Comparison of ENCODE assay signal across 1 cellular context in genomic region chr12:54017027-54017788, GRCh38.
A peak's percentile ranks its signal among the peaks of the same experiment; 100 is the strongest.
TF ChIP-seq lines count a peak whose summit lies in the region.

No MANE protein-coding gene starts in this region.

TF ChIP-seq in K562, 482 proteins besides CTCF, POLR2A, EP300 and RAD21 (continued from another document):
- TF ChIP-seq MLLT1 (IDR thresholded peaks at IDR 0.05) (0 out of 4 replicates have a peak, but pooled peaks of 1 of the 2 experiments have one; percentile 63), MIER1 (IDR thresholded peaks at IDR 0.05; ENCODE audit: low read depth) (0 out of 2 replicates have a peak, but pooled peaks have one; percentile 74), MTA1 (IDR thresholded peaks at IDR 0.05; ENCODE audit: borderline replicate concordance) (peak; percentile 57), GTF2A2 (tag; IDR thresholded peaks at IDR 0.05) (no peak), ZEB2 (IDR thresholded peaks at IDR 0.05) (0 out of 2 replicates have a peak, but pooled peaks have one; percentile 32), ZNF639 (CRISPR knock-in tag; conservative IDR thresholded peaks at IDR 0.05 in 1 of 2, IDR thresholded peaks at IDR 0.05 in 1 of 2) (0 out of 4 replicates have a peak, but pooled peaks of 1 of the 2 experiments have one; percentile 19), EP400 (IDR thresholded peaks at IDR 0.05) (no peak), ZNF407 (IDR thresholded peaks at IDR 0.05; ENCODE audit: low read depth) (no peak), THRA (IDR thresholded peaks at IDR 0.05) (no peak), PTBP1 (IDR thresholded peaks at IDR 0.05; ENCODE audit: low read depth, low read length) (0 out of 2 replicates have a peak, but pooled peaks have one; percentile 19), FOXM1 (IDR thresholded peaks at IDR 0.05; ENCODE audit: low read depth) (0 out of 2 replicates have a peak, but pooled peaks have one; percentile 11), FOXM1 (CRISPR knock-in tag; IDR thresholded peaks at IDR 0.05; ENCODE audit: low read depth) (no peak; the same call in 1 of the 2 replicates)
- TF ChIP-seq, protein P1, sequence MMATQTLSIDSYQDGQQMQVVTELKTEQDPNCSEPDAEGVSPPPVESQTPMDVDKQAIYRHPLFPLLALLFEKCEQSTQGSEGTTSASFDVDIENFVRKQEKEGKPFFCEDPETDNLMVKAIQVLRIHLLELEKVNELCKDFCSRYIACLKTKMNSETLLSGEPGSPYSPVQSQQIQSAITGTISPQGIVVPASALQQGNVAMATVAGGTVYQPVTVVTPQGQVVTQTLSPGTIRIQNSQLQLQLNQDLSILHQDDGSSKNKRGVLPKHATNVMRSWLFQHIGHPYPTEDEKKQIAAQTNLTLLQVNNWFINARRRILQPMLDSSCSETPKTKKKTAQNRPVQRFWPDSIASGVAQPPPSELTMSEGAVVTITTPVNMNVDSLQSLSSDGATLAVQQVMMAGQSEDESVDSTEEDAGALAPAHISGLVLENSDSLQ (IDR thresholded peaks at IDR 0.05) = peak; percentile 89
- TF ChIP-seq, protein P2, sequence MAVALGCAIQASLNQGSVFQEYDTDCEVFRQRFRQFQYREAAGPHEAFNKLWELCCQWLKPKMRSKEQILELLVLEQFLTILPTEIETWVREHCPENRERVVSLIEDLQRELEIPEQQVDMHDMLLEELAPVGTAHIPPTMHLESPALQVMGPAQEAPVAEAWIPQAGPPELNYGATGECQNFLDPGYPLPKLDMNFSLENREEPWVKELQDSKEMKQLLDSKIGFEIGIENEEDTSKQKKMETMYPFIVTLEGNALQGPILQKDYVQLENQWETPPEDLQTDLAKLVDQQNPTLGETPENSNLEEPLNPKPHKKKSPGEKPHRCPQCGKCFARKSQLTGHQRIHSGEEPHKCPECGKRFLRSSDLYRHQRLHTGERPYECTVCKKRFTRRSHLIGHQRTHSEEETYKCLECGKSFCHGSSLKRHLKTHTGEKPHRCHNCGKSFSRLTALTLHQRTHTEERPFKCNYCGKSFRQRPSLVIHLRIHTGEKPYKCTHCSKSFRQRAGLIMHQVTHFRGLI (CRISPR knock-in tag; IDR thresholded peaks at IDR 0.05) = no peak
- TF ChIP-seq, protein P3, sequence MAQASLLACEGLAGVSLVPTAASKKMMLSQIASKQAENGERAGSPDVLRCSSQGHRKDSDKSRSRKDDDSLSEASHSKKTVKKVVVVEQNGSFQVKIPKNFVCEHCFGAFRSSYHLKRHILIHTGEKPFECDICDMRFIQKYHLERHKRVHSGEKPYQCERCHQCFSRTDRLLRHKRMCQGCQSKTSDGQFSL (CRISPR knock-in tag; IDR thresholded peaks at IDR 0.05) = no peak
- TF ChIP-seq, protein P3 (tag; IDR thresholded peaks at IDR 0.05) = no peak
- TF ChIP-seq, protein P4, sequence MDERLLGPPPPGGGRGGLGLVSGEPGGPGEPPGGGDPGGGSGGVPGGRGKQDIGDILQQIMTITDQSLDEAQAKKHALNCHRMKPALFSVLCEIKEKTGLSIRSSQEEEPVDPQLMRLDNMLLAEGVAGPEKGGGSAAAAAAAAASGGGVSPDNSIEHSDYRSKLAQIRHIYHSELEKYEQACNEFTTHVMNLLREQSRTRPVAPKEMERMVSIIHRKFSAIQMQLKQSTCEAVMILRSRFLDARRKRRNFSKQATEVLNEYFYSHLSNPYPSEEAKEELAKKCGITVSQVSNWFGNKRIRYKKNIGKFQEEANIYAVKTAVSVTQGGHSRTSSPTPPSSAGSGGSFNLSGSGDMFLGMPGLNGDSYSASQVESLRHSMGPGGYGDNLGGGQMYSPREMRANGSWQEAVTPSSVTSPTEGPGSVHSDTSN (CRISPR knock-in tag; IDR thresholded peaks at IDR 0.05; ENCODE audit: low read depth) = no peak
- TF ChIP-seq, protein P4 (tag; conservative IDR thresholded peaks at IDR 0.05; ENCODE audit: low read depth) = peak; percentile 73
